22 cellular contexts compared by ENCODE assay signal in the genomic region with DNA sequence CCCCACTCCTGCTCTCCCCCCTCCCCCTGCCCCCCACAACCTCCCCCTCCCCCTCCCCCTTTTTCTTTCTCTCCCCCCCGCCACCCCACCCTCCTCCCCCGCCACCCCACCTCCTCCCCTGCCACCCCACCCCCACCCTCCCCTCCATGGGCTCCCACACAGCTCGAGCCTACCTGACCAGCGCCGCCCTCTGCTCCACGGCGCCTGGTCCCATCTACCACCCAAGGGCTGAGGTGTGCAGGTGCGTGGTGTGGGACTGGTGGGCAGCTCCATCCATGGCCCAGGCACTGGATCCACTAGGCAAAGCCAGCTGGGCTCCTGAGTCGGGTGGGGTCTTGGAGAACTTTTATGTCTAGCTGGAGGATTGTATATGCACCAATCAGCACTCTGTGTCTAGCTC.
"Had no signal": no experiment of that assay in that cellular context is flagged by ENCODE, and none has a peak within 500 bp of the region (broad histone marks: within the 10 kb centered on the region; RNA-seq: fewer than 3 reads in every experiment).

No MANE protein-coding gene starts in this region.

- ATAC-seq: effector memory CD8-positive, alpha-beta T cell; esophagus mucosa; foreskin keratinocyte; gastrocnemius medialis; gastroesophageal sphincter; heart left ventricle; heart right ventricle had no signal

- H3K4me3 Mint-ChIP-seq: dendritic cell treated with granulocyte-macrophage colony-stimulating factor and Interleukin-4, amounts not matched to agents 40 ng/mL and 50 ng/mL, for 4 days; effector memory CD8-positive, alpha-beta T cell; endodermal cell had no signal

- DNase-seq: colonic mucosa; cortex of kidney; dermis blood vessel endothelial cell; dorsolateral prefrontal cortex; effector CD4-positive, alpha-beta T cell; effector CD8-positive, alpha-beta T cell; effector memory CD4-positive, alpha-beta T cell; effector memory CD8-positive, alpha-beta T cell; endodermal cell; erythroblast; esophagus squamous epithelium; foreskin fibroblast; foreskin keratinocyte; foreskin melanocyte; gastrocnemius medialis; glutamatergic neuron; head of caudate nucleus; heart left ventricle; heart right ventricle had no signal

- H3K27ac Mint-ChIP-seq: dendritic cell treated with granulocyte-macrophage colony-stimulating factor and Interleukin-4, amounts not matched to agents 40 ng/mL and 50 ng/mL, for 4 days; effector memory CD8-positive, alpha-beta T cell; endodermal cell had no signal

- H3K9me3 Mint-ChIP-seq: dendritic cell treated with granulocyte-macrophage colony-stimulating factor and Interleukin-4, amounts not matched to agents 40 ng/mL and 50 ng/mL, for 4 days; effector memory CD8-positive, alpha-beta T cell had no signal

- H3K27me3 Mint-ChIP-seq: dendritic cell treated with granulocyte-macrophage colony-stimulating factor and Interleukin-4, amounts not matched to agents 40 ng/mL and 50 ng/mL, for 4 days had no signal
